Comparison of ENCODE assay signal across 8 cellular contexts in genomic region chr6:26285143-26286134, GRCh38.
DNase-seq lines count a peak whose midpoint lies in the region; ATAC-seq lines count a peak whose summit lies in the region.

No MANE protein-coding gene starts in this region.

- H3K36me3 Mint-ChIP-seq in effector memory CD8-positive, alpha-beta T cell (ENCODE audit: insufficient read depth) = peaks cover 38% of the 10 kb centered on the region
- H3K36me3 Mint-ChIP-seq in memory B cell = peaks cover 10% of the 10 kb centered on the region

- peaks cover 6 to 10% of the 10 kb centered on the region in 2 donors for H3K27me3 Mint-ChIP-seq in effector memory CD8-positive, alpha-beta T cell
- no peaks in the 10 kb centered on the region for H3K27me3 Mint-ChIP-seq in memory B cell

- peaks cover 0 to 2% of the 10 kb centered on the region in 2 donors for H3K9me3 Mint-ChIP-seq in effector memory CD8-positive, alpha-beta T cell
- peaks cover 3% of the 10 kb centered on the region for H3K9me3 Mint-ChIP-seq in memory B cell

- ATAC-seq in GM21360 (IDR thresholded peaks at IDR 0.05; ENCODE audit: unreplicated experiment) (peak; percentile 69), memory B cell (ENCODE audit: low read depth) (peak; percentile 81)
- peak; percentile 83 for ATAC-seq in effector memory CD8-positive, alpha-beta T cell (replicated peaks)

- peak overlapping the region; percentile 94 to 96 for H3K4me3 Mint-ChIP-seq in effector memory CD8-positive, alpha-beta T cell
- H3K4me3 Mint-ChIP-seq in memory B cell = peak overlapping the region; percentile 87

- H3K4me1 Mint-ChIP-seq in effector memory CD8-positive, alpha-beta T cell (ENCODE audit: low read depth in 2 of 2) = peaks cover 14 to 27% of the 10 kb centered on the region in 2 donors
- peaks cover 10% of the 10 kb centered on the region for H3K4me1 Mint-ChIP-seq in memory B cell

- DNase-seq in COLO668 (lab: John Stamatoyannopoulos, UW; ENCODE audit: unreplicated experiment) = peak; percentile 93
- DNase-seq in HT-29 (ENCODE audit: low spot score) = peak; percentile 100
- peak; percentile 96 for DNase-seq in NOMO-1 (lab: John Stamatoyannopoulos, UW; ENCODE audit: unreplicated experiment in 2 of 2)
- peak; percentile 81 to 97 (median 89) for DNase-seq in activated CD8-positive, alpha-beta memory T cell treated with anti-CD3 and anti-CD28 coated beads for 48 hours (ENCODE audit: low read depth in 2 of 3, low spot score in 2 of 3)
- peak; percentile 84 to 89 (median 88) for DNase-seq in effector memory CD8-positive, alpha-beta T cell
- DNase-seq in memory B cell (ENCODE audit: low spot score in 2 of 2) = peak; percentile 85 to 92
- peak; percentile 93 for DNase-seq in stimulated activated CD8-positive, alpha-beta memory T cell treated with anti-CD3 and anti-CD28 coated beads, Interleukin-12 subunit alpha, Interleukin-12 subunit beta, amount 100 ng/mL, for 1 hour (ENCODE audit: low read depth)

- H3K27ac Mint-ChIP-seq in effector memory CD8-positive, alpha-beta T cell = peak overlapping the region; percentile 100
- peak overlapping the region; percentile 100 for H3K27ac Mint-ChIP-seq in memory B cell

Comparison
In these comparisons a context has a peak if more than half of its experiments do, and no peak if none do; other contexts are left out.
1. Peak in every context shown above with its lines: DNase-seq and ATAC-seq.